9 cellular contexts compared by ENCODE assay signal in the genomic region with DNA sequence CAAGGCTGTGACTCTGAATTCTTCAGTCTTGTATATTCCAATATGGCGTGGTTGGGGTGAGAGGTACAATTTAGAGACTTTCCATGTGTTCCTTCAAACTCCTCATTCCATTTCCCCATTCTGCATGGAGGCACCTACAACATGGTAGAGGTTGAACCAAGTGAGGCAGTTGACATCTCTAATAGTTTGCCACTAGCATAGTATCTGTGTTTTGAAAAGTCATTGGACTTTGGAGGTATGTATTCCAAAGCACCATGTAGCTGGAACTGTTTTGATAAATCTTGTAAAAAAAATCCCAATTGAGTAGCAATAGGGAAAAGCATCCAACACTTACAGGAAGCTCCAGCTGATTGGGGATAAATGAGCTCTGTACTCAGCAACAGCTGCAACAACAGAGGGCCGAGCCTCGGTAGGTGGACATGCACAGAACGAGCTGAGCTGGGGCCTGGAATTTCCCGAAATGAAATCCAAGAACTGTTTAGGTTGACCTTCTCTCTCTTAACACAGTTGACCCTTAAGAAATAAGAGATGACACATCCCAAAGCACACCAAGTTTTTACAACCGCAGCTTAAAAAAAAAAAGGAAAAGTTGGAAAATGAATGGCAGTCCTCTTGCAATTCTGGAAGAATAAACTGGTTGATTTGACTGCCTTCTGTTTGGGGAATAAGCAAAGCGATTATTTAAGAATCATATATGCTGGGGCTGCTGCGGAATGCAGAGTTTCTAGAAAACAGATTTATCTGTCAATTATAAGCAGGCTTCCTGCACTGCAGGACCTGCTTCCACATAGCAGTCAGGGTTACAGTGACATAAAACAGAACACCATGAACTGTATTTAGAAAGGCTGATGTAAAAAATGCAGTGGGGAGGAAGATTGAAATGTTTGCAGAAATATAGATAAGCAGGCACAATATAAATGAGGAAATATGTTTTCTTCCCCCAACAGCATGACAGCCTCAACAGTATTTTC.
DNase-seq lines count a peak whose midpoint lies in the region; ATAC-seq, FAIRE-seq and TF ChIP-seq lines count a peak whose summit lies in the region.
"Had no signal": no experiment of that assay in that cellular context is flagged by ENCODE, and none has a peak within 500 bp of the region (broad histone marks: within the 10 kb centered on the region; RNA-seq: fewer than 3 reads in every experiment).

No MANE protein-coding gene starts in this region.

- no peak for TF ChIP-seq POLR2A in right lobe of liver (IDR thresholded peaks at IDR 0.05)

- H3K27ac ChIP-seq in right lobe of liver: peak overlapping the region in 1 of 3 donors; percentile 8
- no peak overlapping the region for H3K27ac ChIP-seq in endodermal cell (ENCODE audit: low read depth, low read length)

- peak; percentile 36 to 70 (median 59) for ATAC-seq in right lobe of liver

- H3K4me3 ChIP-seq in right lobe of liver: no peak overlapping the region
- no peak overlapping the region for H3K4me3 ChIP-seq in endodermal cell (ENCODE audit: low read length)

- 60% methylated on average over 7 of the region's 8 CpGs for WGBS in right lobe of liver (ENCODE audit: insufficient coverage, low coverage, low lambda C conversion rate, missing lambda C conversion rate)
- WGBS in endodermal cell (ENCODE audit: insufficient coverage in 1 of 2, insufficient read length in 1 of 2), 2 experiments: 94% methylated on average over 8 of the region's 8 CpGs; no CpG with 5 or more reads in 1 of the 2 experiments

- H3K4me3 Mint-ChIP-seq in brain (peak overlapping the region in 3 of 5 experiments; percentile 30 to 51 (median 38)), endodermal cell (no peak overlapping the region)
- H3K4me3 Mint-ChIP-seq: B cell had no signal

- H3K9me3 Mint-ChIP-seq in brain: no peaks in the 10 kb centered on the region
- no peaks in the 10 kb centered on the region for H3K9me3 Mint-ChIP-seq in endodermal cell

- DNase-seq in NCI-H510A treated with DMSO at 0.1 percent for 48 hours (lab: John Stamatoyannopoulos, UW) (peak; percentile 40), NCI-H510A (lab: John Stamatoyannopoulos, UW) (no peak), right lobe of liver (peak in 1 of 3 donors; percentile 37), urothelium cell line (ENCODE audit: low spot score) (peak; percentile 15), NCI-H526 treated with DMSO at 0.1 percent for 48 hours (lab: John Stamatoyannopoulos, UW) (no peak), medulla oblongata (ENCODE audit: extremely low spot score) (no peak), endodermal cell (no peak)

- intact Hi-C loops in right lobe of liver (cut with DNase I): no loop called here

- H3K27ac Mint-ChIP-seq in brain (peak overlapping the region in 3 of 5 experiments; percentile 45 to 95 (median 86)), endodermal cell (no peak overlapping the region)
- H3K27ac Mint-ChIP-seq: B cell had no signal

- TF ChIP-seq CTCF in brain (conservative IDR thresholded peaks at IDR 0.05) (no peak), right lobe of liver (IDR thresholded peaks at IDR 0.05) (no peak), endodermal cell (conservative IDR thresholded peaks at IDR 0.05) (no peak)

- H3K36me3 Mint-ChIP-seq in brain (no peaks in the 10 kb centered on the region), endodermal cell (ENCODE audit: low read depth) (no peaks in the 10 kb centered on the region)

- peaks cover 3% of the 10 kb centered on the region for H3K27me3 Mint-ChIP-seq in brain
- no peaks in the 10 kb centered on the region for H3K27me3 Mint-ChIP-seq in endodermal cell (ENCODE audit: insufficient read depth)
- H3K27me3 Mint-ChIP-seq: B cell had no signal

- peaks cover 48% of the 10 kb centered on the region for H3K4me1 Mint-ChIP-seq in brain
- peaks cover 6% of the 10 kb centered on the region for H3K4me1 Mint-ChIP-seq in endodermal cell
- H3K4me1 Mint-ChIP-seq: B cell had no signal

- H3K36me3 ChIP-seq in right lobe of liver (no peaks in the 10 kb centered on the region), endodermal cell (ENCODE audit: control insufficient read depth, insufficient read depth, low read length) (no peaks in the 10 kb centered on the region)

- FAIRE-seq in urothelium cell line (lab: Jason Lieb, UNC): no peak

- no peaks in the 10 kb centered on the region for H3K9me3 ChIP-seq in right lobe of liver
- H3K9me3 ChIP-seq in endodermal cell (ENCODE audit: control insufficient read depth, low read length): no peaks in the 10 kb centered on the region

- no peak overlapping the region for H3K9ac ChIP-seq in endodermal cell (ENCODE audit: extremely low read depth, low read length, poor library complexity, severe bottlenecking)

- no peaks in the 10 kb centered on the region for H3K27me3 ChIP-seq in right lobe of liver
- no peaks in the 10 kb centered on the region for H3K27me3 ChIP-seq in endodermal cell (ENCODE audit: control insufficient read depth, insufficient read depth, low read length, poor library complexity, severe bottlenecking)

- no peaks in the 10 kb centered on the region for H3K4me1 ChIP-seq in right lobe of liver
- H3K4me1 ChIP-seq in endodermal cell (ENCODE audit: control insufficient read depth, insufficient read depth, low read length): no peaks in the 10 kb centered on the region

Comparison
In these comparisons a context has a peak if more than half of its experiments do, and no peak if none do; other contexts are left out.
1. DNase-seq: peak in NCI-H510A treated with DMSO at 0.1 percent for 48 hours (single experiment) and urothelium cell line (single experiment); none in NCI-H510A (single experiment), NCI-H526 treated with DMSO at 0.1 percent for 48 hours (single experiment), medulla oblongata (single experiment) and endodermal cell (single experiment).